In genomic region chr20:3409417-3409816, GRCh38 we compare ENCODE assay signal across 10 cellular contexts. TPM values are rescaled to one million over a fixed set of nuclear protein-coding genes. Genes with fewer than 3 reads are reported as not detected.
DNase-seq lines count a peak whose midpoint lies in the region; ATAC-seq and TF ChIP-seq lines count a peak whose summit lies in the region.
"Had no signal": no experiment of that assay in that cellular context is flagged by ENCODE, and none has a peak within 500 bp of the region (broad histone marks: within the 10 kb centered on the region; RNA-seq: fewer than 3 reads in every experiment).

No MANE protein-coding gene starts in this region.

- no peak for ATAC-seq in CD8-positive, alpha-beta T cell
- ATAC-seq in GM21515 (IDR thresholded peaks at IDR 0.05; ENCODE audit: unreplicated experiment) = no peak
- no peak for ATAC-seq in HG03469 (IDR thresholded peaks at IDR 0.05; ENCODE audit: unreplicated experiment)

- no peak overlapping the region for H3K9ac ChIP-seq in Karpas-422 (ENCODE audit: low read length)

- peaks cover 10% of the 10 kb centered on the region for H3K36me3 Mint-ChIP-seq in CD8-positive, alpha-beta T cell
- H3K36me3 Mint-ChIP-seq in dendritic cell treated with granulocyte-macrophage colony-stimulating factor and Interleukin-4, amounts not matched to agents 40 ng/mL and 50 ng/mL, for 4 days (ENCODE audit: low read depth) = peaks cover 13% of the 10 kb centered on the region
- no peaks in the 10 kb centered on the region for H3K36me3 Mint-ChIP-seq in osteocyte (ENCODE audit: unreplicated experiment)

- BruUV-seq in A673 (replicated peaks; lab: Mats Ljungman, UMichigan) = TSS peak; percentile 52

- CTCF ChIA-PET in A673 (lab: Charles Lee) = no interaction called here
- CTCF ChIA-PET in CD8-positive, alpha-beta T cell (lab: Charles Lee) = interaction anchor here (3.3 kb wide), 1 partner anchor 63 kb away, joined by 12 read pairs; no protein-coding TSS in a partner anchor

- peaks cover 25% of the 10 kb centered on the region for H3K4me1 Mint-ChIP-seq in CD8-positive, alpha-beta T cell (ENCODE audit: low read depth)
- peaks cover 33% of the 10 kb centered on the region for H3K4me1 Mint-ChIP-seq in dendritic cell treated with granulocyte-macrophage colony-stimulating factor and Interleukin-4, amounts not matched to agents 40 ng/mL and 50 ng/mL, for 4 days (ENCODE audit: low read depth)
- peaks cover 20% of the 10 kb centered on the region for H3K4me1 Mint-ChIP-seq in osteocyte (ENCODE audit: unreplicated experiment)

- intact Hi-C loops in A673 (cut with micrococcal nuclease; ENCODE audit: unreplicated experiment) = loop anchor here (5.0 kb wide), 1 partner anchor 53 kb away; no protein-coding TSS in a partner anchor
- intact Hi-C loops in CD8-positive, alpha-beta T cell (cut with DNase I, micrococcal nuclease) = loop anchor here (2.0 to 10.0 kb wide), 7 partner anchors 205 to 939 kb away; partner anchors contain the start of genes DDRGK1 (in 1 of the 2), GNRH2 (in 1 of the 2), ITPA (in 1 of the 2) and MRPS26 (in 1 of the 2)
- intact Hi-C loops in dendritic cell treated with granulocyte-macrophage colony-stimulating factor and Interleukin-4, amounts not matched to agents 40 ng/mL and 50 ng/mL, for 4 days (cut with micrococcal nuclease) = loop anchor here (2.0 to 10.0 kb wide), 2 partner anchors 61 to 145 kb away; partner anchors contain the start of gene ATRN

- H3K27me3 ChIP-seq in A673 (replicated peaks; ENCODE audit: insufficient read depth, low read depth, low read length, poor library complexity) (no peaks in the 10 kb centered on the region), Karpas-422 (ENCODE audit: low read length) (no peaks in the 10 kb centered on the region; the same call in 1 of the 2 replicates)
- no peaks in the 10 kb centered on the region for H3K27me3 ChIP-seq in CD8-positive, alpha-beta T cell (ENCODE audit: insufficient read depth, low read length)
- H3K27me3 ChIP-seq: brain microvascular endothelial cell had no signal

- H3K4me2 ChIP-seq in Karpas-422 (ENCODE audit: low read depth, low read length, poor library complexity, severe bottlenecking) = no peak overlapping the region

- no peaks in the 10 kb centered on the region for H3K27me3 Mint-ChIP-seq in CD8-positive, alpha-beta T cell (ENCODE audit: low read depth)
- no peaks in the 10 kb centered on the region for H3K27me3 Mint-ChIP-seq in dendritic cell treated with granulocyte-macrophage colony-stimulating factor and Interleukin-4, amounts not matched to agents 40 ng/mL and 50 ng/mL, for 4 days
- H3K27me3 Mint-ChIP-seq in osteocyte (ENCODE audit: unreplicated experiment) = peaks cover 17% of the 10 kb centered on the region

- POLR2A ChIA-PET in A673 (lab: Charles Lee; ENCODE audit: low non-redundant PET) = interaction anchor here (0.9 kb wide), 1 partner anchor 1651 kb away, joined by 3 read pairs; no protein-coding TSS in a partner anchor
- POLR2A ChIA-PET in CD8-positive, alpha-beta T cell (lab: Charles Lee) = interaction anchor here (1.2 to 2.5 kb wide), 3 partner anchors 11 to 364 kb away, joined by 4 to 12 read pairs (median 11); partner anchors contain the start of gene MRPS26

- H3K36me3 ChIP-seq in A673 (ENCODE audit: insufficient read depth, low read length, poor library complexity, severe bottlenecking) = no peaks in the 10 kb centered on the region
- no peaks in the 10 kb centered on the region for H3K36me3 ChIP-seq in CD8-positive, alpha-beta T cell (ENCODE audit: insufficient read depth, low read length)
- H3K36me3 ChIP-seq in Karpas-422 (ENCODE audit: insufficient read depth, low read length) = no peaks in the 10 kb centered on the region
- H3K36me3 ChIP-seq: brain microvascular endothelial cell had no signal

- no peaks in the 10 kb centered on the region for H4K20me1 ChIP-seq in Karpas-422 (ENCODE audit: insufficient read depth, low read depth, low read length)

- no peaks in the 10 kb centered on the region for H3K9me2 ChIP-seq in Karpas-422 (replicated peaks; ENCODE audit: insufficient read depth, low read length)

- H3K4me1 ChIP-seq in A673 (ENCODE audit: insufficient read depth, low read length, poor library complexity, severe bottlenecking) (peaks cover 12% of the 10 kb centered on the region), Karpas-422 (ENCODE audit: low read length) (no peaks in the 10 kb centered on the region)
- H3K4me1 ChIP-seq in CD8-positive, alpha-beta T cell (ENCODE audit: insufficient read depth, low read length) = peaks cover 6% of the 10 kb centered on the region

- H3K27ac ChIP-seq in A673 (ENCODE audit: low read depth, low read length, poor library complexity, severe bottlenecking) = no peak overlapping the region
- H3K27ac ChIP-seq in CD8-positive, alpha-beta T cell (ENCODE audit: low read depth, low read length) = no peak overlapping the region
- no peak overlapping the region for H3K27ac ChIP-seq in Karpas-422 (ENCODE audit: low read length)

- no peak overlapping the region for H3K27ac Mint-ChIP-seq in CD8-positive, alpha-beta T cell
- peak overlapping the region; percentile 96 for H3K27ac Mint-ChIP-seq in dendritic cell treated with granulocyte-macrophage colony-stimulating factor and Interleukin-4, amounts not matched to agents 40 ng/mL and 50 ng/mL, for 4 days
- H3K27ac Mint-ChIP-seq in osteocyte (ENCODE audit: unreplicated experiment) = peak overlapping the region; percentile 81

- TF ChIP-seq CTCF in A673 (conservative IDR thresholded peaks at IDR 0.05; ENCODE audit: low read depth, low read length) (no peak), osteocyte (IDR thresholded peaks at IDR 0.05) (no peak)
- no peak for TF ChIP-seq CTCF in CD8-positive, alpha-beta T cell (IDR thresholded peaks at IDR 0.05)

- no peaks in the 10 kb centered on the region for H3K9me3 Mint-ChIP-seq in CD8-positive, alpha-beta T cell
- H3K9me3 Mint-ChIP-seq in dendritic cell treated with granulocyte-macrophage colony-stimulating factor and Interleukin-4, amounts not matched to agents 40 ng/mL and 50 ng/mL, for 4 days = no peaks in the 10 kb centered on the region
- no peaks in the 10 kb centered on the region for H3K9me3 Mint-ChIP-seq in osteocyte (ENCODE audit: unreplicated experiment)

- H3K4me3 ChIP-seq in A673 (ENCODE audit: low read depth, low read length, poor library complexity, severe bottlenecking) (no peak overlapping the region), Karpas-422 (ENCODE audit: low read length) (no peak overlapping the region)
- no peak overlapping the region for H3K4me3 ChIP-seq in CD8-positive, alpha-beta T cell (ENCODE audit: low read depth, low read length)
- H3K4me3 ChIP-seq: mucosa of descending colon had no signal

- H3K4me3 Mint-ChIP-seq in CD8-positive, alpha-beta T cell = peak overlapping the region; percentile 99
- H3K4me3 Mint-ChIP-seq in dendritic cell treated with granulocyte-macrophage colony-stimulating factor and Interleukin-4, amounts not matched to agents 40 ng/mL and 50 ng/mL, for 4 days = peak overlapping the region; percentile 92
- H3K4me3 Mint-ChIP-seq in osteocyte (ENCODE audit: unreplicated experiment) = peak overlapping the region; percentile 86

- DNase-seq in A673 (ENCODE audit: low spot score) = no peak
- DNase-seq in CD8-positive, alpha-beta T cell = no peak
- no peak for DNase-seq in osteocyte (ENCODE audit: extremely low spot score, unreplicated experiment)
- DNase-seq in Karpas-422 = no peak
- no peak for DNase-seq in CD1c-positive myeloid dendritic cell (ENCODE audit: extremely low spot score)

- H2AFZ ChIP-seq in Karpas-422 (ENCODE audit: low read length) = no peak overlapping the region

- H3K9me3 ChIP-seq in A673 (ENCODE audit: low read depth, low read length, poor library complexity, severe bottlenecking) (no peaks in the 10 kb centered on the region), Karpas-422 (ENCODE audit: low read length) (no peaks in the 10 kb centered on the region; the same call in 1 of the 2 replicates)
- no peaks in the 10 kb centered on the region for H3K9me3 ChIP-seq in CD8-positive, alpha-beta T cell (ENCODE audit: low read length)
- H3K9me3 ChIP-seq: mucosa of descending colon had no signal

- H3K79me2 ChIP-seq in Karpas-422 (ENCODE audit: low read length) = no peaks in the 10 kb centered on the region

RNA-seq across cellular contexts. Expression of gene DNAAF9, which starts 1.9 kb away (rescaled TPM):
- total RNA-seq in A673 (2021) (8.1 and 12.1 TPM in 2 replicates), osteocyte (13.7 and 15.1 TPM in 2 replicates)
- total RNA-seq in CD8-positive, alpha-beta T cell = 1 to 10 TPM; 2.6 to 2.7 TPM
- not detected in 2 replicates for total RNA-seq in Karpas-422 (2014; rRNA removed; shearing (Covaris generic); ENCODE audit: low replicate concordance)
